ENCODE assay signal across 8 cellular contexts in genomic region chr18:48947102-48947501, GRCh38. TPM values are rescaled to one million over a fixed set of nuclear protein-coding genes. Genes with fewer than 3 reads are reported as not detected.
DNase-seq lines count a peak whose midpoint lies in the region; ATAC-seq and TF ChIP-seq lines count a peak whose summit lies in the region.

No MANE protein-coding gene starts in this region.

- peak overlapping the region; percentile 98 for H3K4me3 Mint-ChIP-seq in dendritic cell treated with granulocyte-macrophage colony-stimulating factor and Interleukin-4, amounts not matched to agents 40 ng/mL and 50 ng/mL, for 4 days
- H3K4me3 Mint-ChIP-seq in natural killer cell treated with Interleukin-12 subunit alpha and Interleukin-12 subunit beta and Interleukin-15 and Interleukin-18, amount 100 ng/mL, for 72 hours, result peak overlapping the region; percentile 96

- ATAC-seq in natural killer cell treated with Interleukin-12 subunit alpha and Interleukin-12 subunit beta and Interleukin-15 and Interleukin-18, amount 100 ng/mL, for 72 hours, result no peak
- no peak for ATAC-seq in HG02885 (IDR thresholded peaks at IDR 0.05; ENCODE audit: poor library complexity, unreplicated experiment)
- no peak for ATAC-seq in HG03460 (IDR thresholded peaks at IDR 0.05; ENCODE audit: unreplicated experiment)

- peaks cover 69% of the 10 kb centered on the region for H4K20me1 ChIP-seq in KMS-11 (ENCODE audit: insufficient read depth)

- peak overlapping the region; percentile 95 for H3K4me2 ChIP-seq in KMS-11

- H2AFZ ChIP-seq in KMS-11 (ENCODE audit: low read depth), result no peak overlapping the region

- H3K27me3 Mint-ChIP-seq in dendritic cell treated with granulocyte-macrophage colony-stimulating factor and Interleukin-4, amounts not matched to agents 40 ng/mL and 50 ng/mL, for 4 days, result no peaks in the 10 kb centered on the region
- H3K27me3 Mint-ChIP-seq in natural killer cell treated with Interleukin-12 subunit alpha and Interleukin-12 subunit beta and Interleukin-15 and Interleukin-18, amount 100 ng/mL, for 72 hours, result no peaks in the 10 kb centered on the region

- CTCF ChIA-PET in BJ (lab: Yijun Ruan, JAX), result interaction anchor here (0.6 to 1.0 kb wide), 5 partner anchors 10 to 291 kb away, joined by 3 read pairs; no protein-coding TSS in a partner anchor

- H3K27me3 ChIP-seq in BJ (ENCODE audit: control insufficient read depth, insufficient read depth, low read length) (no peaks in the 10 kb centered on the region), KMS-11 (ENCODE audit: insufficient read depth, low read depth) (no peaks in the 10 kb centered on the region)

- peak overlapping the region; percentile 66; the same call in 1 of the 2 replicates for H3K9ac ChIP-seq in KMS-11

- peaks cover 56% of the 10 kb centered on the region for H3K4me1 ChIP-seq in KMS-11 (ENCODE audit: low read depth, poor library complexity, severe bottlenecking)

- H3K79me2 ChIP-seq in KMS-11 (ENCODE audit: insufficient read depth, low read depth), result peaks cover 94% of the 10 kb centered on the region

- peak overlapping the region; percentile 4; the same call in 1 of the 2 replicates for H3K27ac ChIP-seq in KMS-11

- POLR2A ChIA-PET in BJ (lab: Charles Lee), result no interaction called here

- H3K4me3 ChIP-seq in BJ (ENCODE audit: low read depth, low read length), result peak overlapping the region; percentile 90
- no peak overlapping the region for H3K4me3 ChIP-seq in KMS-11 (IDR thresholded peaks at IDR 0.05; ENCODE audit: insufficient read depth, low read depth, low read length)

- H3K36me3 Mint-ChIP-seq in dendritic cell treated with granulocyte-macrophage colony-stimulating factor and Interleukin-4, amounts not matched to agents 40 ng/mL and 50 ng/mL, for 4 days (ENCODE audit: low read depth), result peaks cover 92% of the 10 kb centered on the region
- peaks cover 30% of the 10 kb centered on the region for H3K36me3 Mint-ChIP-seq in natural killer cell treated with Interleukin-12 subunit alpha and Interleukin-12 subunit beta and Interleukin-15 and Interleukin-18, amount 100 ng/mL, for 72 hours

- DNase-seq in BJ (ENCODE audit: low read depth), result no peak
- no peak for DNase-seq in natural killer cell treated with Interleukin-12 subunit alpha and Interleukin-12 subunit beta and Interleukin-15 and Interleukin-18, amount 100 ng/mL, for 72 hours (ENCODE audit: low spot score)
- DNase-seq in NCI-H748 (lab: John Stamatoyannopoulos, UW; ENCODE audit: unreplicated experiment), result no peak
- DNase-seq in iPS-NIHi7 (ENCODE audit: extremely low spot score), result no peak

- TF ChIP-seq CTCF in BJ (IDR thresholded peaks at IDR 0.05; ENCODE audit: insufficient read depth, low read depth, low read length), result no peak
- TF ChIP-seq CTCF in KMS-11 (conservative IDR thresholded peaks at IDR 0.05; ENCODE audit: low read depth, low read length), result no peak

- H3K4me1 Mint-ChIP-seq in dendritic cell treated with granulocyte-macrophage colony-stimulating factor and Interleukin-4, amounts not matched to agents 40 ng/mL and 50 ng/mL, for 4 days (ENCODE audit: low read depth), result peaks cover 64% of the 10 kb centered on the region
- H3K4me1 Mint-ChIP-seq in natural killer cell treated with Interleukin-12 subunit alpha and Interleukin-12 subunit beta and Interleukin-15 and Interleukin-18, amount 100 ng/mL, for 72 hours (ENCODE audit: low read depth in 2 of 2), result peaks cover 56 to 57% of the 10 kb centered on the region in 2 donors

- no peak overlapping the region for H3K27ac Mint-ChIP-seq in dendritic cell treated with granulocyte-macrophage colony-stimulating factor and Interleukin-4, amounts not matched to agents 40 ng/mL and 50 ng/mL, for 4 days
- H3K27ac Mint-ChIP-seq in natural killer cell treated with Interleukin-12 subunit alpha and Interleukin-12 subunit beta and Interleukin-15 and Interleukin-18, amount 100 ng/mL, for 72 hours, result peak overlapping the region; percentile 75 to 81

- intact Hi-C loops in dendritic cell treated with granulocyte-macrophage colony-stimulating factor and Interleukin-4, amounts not matched to agents 40 ng/mL and 50 ng/mL, for 4 days (cut with micrococcal nuclease), result loop anchor here (5.0 to 10.0 kb wide), 3 partner anchors 235 to 298 kb away; no protein-coding TSS in a partner anchor

- H3K36me3 ChIP-seq in BJ (ENCODE audit: control insufficient read depth, insufficient read depth, low read length) (peaks cover 8% of the 10 kb centered on the region), KMS-11 (ENCODE audit: insufficient read depth) (peaks cover 24% of the 10 kb centered on the region; the same call in 1 of the 2 replicates)

- no peaks in the 10 kb centered on the region for H3K9me3 Mint-ChIP-seq in dendritic cell treated with granulocyte-macrophage colony-stimulating factor and Interleukin-4, amounts not matched to agents 40 ng/mL and 50 ng/mL, for 4 days
- H3K9me3 Mint-ChIP-seq in natural killer cell treated with Interleukin-12 subunit alpha and Interleukin-12 subunit beta and Interleukin-15 and Interleukin-18, amount 100 ng/mL, for 72 hours, result no peaks in the 10 kb centered on the region

RNA-seq across cellular contexts. Expression of gene SMAD7, which starts 3.7 kb away (rescaled TPM):
- polyA plus RNA-seq in BJ (2011; rRNA removed), result 21.0 and 24.2 TPM in 2 replicates
- polyA minus RNA-seq in BJ (2011; rRNA and poly(A)+ RNA removed), result 38.7 and 56.0 TPM in 2 replicates
- total RNA-seq in natural killer cell treated with Interleukin-12 subunit alpha and Interleukin-12 subunit beta and Interleukin-15 and Interleukin-18, amount 100 ng/mL, for 72 hours, result 10 to 100 TPM; 49.1 to 85.8 TPM
